28 cellular contexts compared by ENCODE assay signal in genomic region chr22:22075382-22076163, GRCh38.
A peak's percentile ranks its signal among the peaks of the same experiment; 100 is the strongest.
DNase-seq lines count a peak whose midpoint lies in the region; ATAC-seq and TF ChIP-seq lines count a peak whose summit lies in the region.
"Had no signal": no experiment of that assay in that cellular context is flagged by ENCODE, and none has a peak within 500 bp of the region (broad histone marks: within the 10 kb centered on the region; RNA-seq: fewer than 3 reads in every experiment).

No MANE protein-coding gene starts in this region.

- intact Hi-C loops in upper lobe of right lung (cut with DNase I), result no loop called here

- H2AK5ac ChIP-seq in neuronal stem cell (ENCODE audit: low read depth, low read length), result no peak overlapping the region

- no peaks in the 10 kb centered on the region for H3K36me3 ChIP-seq in neuronal stem cell (replicated peaks in 1 of 2; ENCODE audit: control insufficient read depth in 2 of 2, insufficient read depth in 2 of 2, low read length in 2 of 2)
- H3K36me3 ChIP-seq in upper lobe of right lung, result no peaks in the 10 kb centered on the region
- H3K36me3 ChIP-seq in HAP-1 (replicated peaks), result no peaks in the 10 kb centered on the region
- H3K36me3 ChIP-seq: left ventricle myocardium inferior, ovary, spleen, tibial nerve had no signal

- peaks cover 0 to 27% (median 24%) of the 10 kb centered on the region in 3 experiments for H3K27me3 ChIP-seq in neuronal stem cell (ENCODE audit: control insufficient read depth in 3 of 3, insufficient read depth in 3 of 3, low read depth in 1 of 3, low read length in 3 of 3)
- H3K27me3 ChIP-seq in upper lobe of right lung, result peaks cover 10% of the 10 kb centered on the region
- H3K27me3 ChIP-seq in HAP-1 (ENCODE audit: low read depth), result peaks cover 14% of the 10 kb centered on the region
- H3K27me3 ChIP-seq: ovary, tibial nerve had no signal

- H2AFZ ChIP-seq in neuronal stem cell (ENCODE audit: low read length), result no peak overlapping the region

- H4K91ac ChIP-seq in neuronal stem cell (ENCODE audit: low read depth, low read length, poor library complexity), result no peak overlapping the region

- no peaks in the 10 kb centered on the region for H3K9me3 Mint-ChIP-seq in chondrocyte (ENCODE audit: low read depth)
- H3K9me3 Mint-ChIP-seq: mesothelial cell of epicardium; naive thymus-derived CD8-positive, alpha-beta T cell; T-cell had no signal

- DNase-seq in NOMO-1 treated with DMSO at 0.1 percent for 48 hours (lab: John Stamatoyannopoulos, UW; ENCODE audit: unreplicated experiment), result peak; percentile 3
- DNase-seq in NOMO-1 (lab: John Stamatoyannopoulos, UW; ENCODE audit: unreplicated experiment in 2 of 2), result no peak
- DNase-seq in chondrocyte (ENCODE audit: low spot score), result no peak
- DNase-seq in neuronal stem cell (ENCODE audit: low spot score), result no peak
- DNase-seq in upper lobe of right lung, result no peak
- no peak for DNase-seq in NCI-H748 treated with DMSO at 0.1 percent for 48 hours (lab: John Stamatoyannopoulos, UW)
- DNase-seq in HAP-1 (ENCODE audit: low spot score in 2 of 2), result no peak
- DNase-seq in hippocampal formation (lab: John Stamatoyannopoulos, UW), result no peak
- DNase-seq: activated CD4-positive, alpha-beta T cell treated with anti-CD3 and anti-CD28 coated beads, Interleukin-2, amount 50 U/mL, for 1 hour; activated CD4-positive, CD25-positive, alpha-beta regulatory T cell; activated T-cell treated with anti-CD3 and anti-CD28 coated beads, Interleukin-2, amount 50 U/mL, for 48 hours; C1 segment of cervical spinal cord; central memory CD4-positive, alpha-beta T cell; COR-L47; glutamatergic neuron; islet precursor cell; left ventricle myocardium inferior; naive thymus-derived CD8-positive, alpha-beta T cell; NCI-H1092 treated with DMSO at 0.1 percent for 48 hours; NCI-H187; NCI-H446 treated with DMSO at 0.1 percent for 48 hours; ovary; stimulated activated CD4-positive, alpha-beta T cell treated with anti-CD3 and anti-CD28 coated beads, Interleukin-2, amount 100 ng/mL, for 24 hours; T-cell had no signal

- H2BK12ac ChIP-seq in neuronal stem cell (ENCODE audit: low read length), result no peak overlapping the region

- H3K9me3 ChIP-seq in neuronal stem cell (replicated peaks in 1 of 2; ENCODE audit: control insufficient read depth in 2 of 2, insufficient read depth in 1 of 2, low read depth in 1 of 2, low read length in 2 of 2), result peaks cover 0 to 2% of the 10 kb centered on the region in 2 donors
- H3K9me3 ChIP-seq in upper lobe of right lung, result no peaks in the 10 kb centered on the region
- no peaks in the 10 kb centered on the region for H3K9me3 ChIP-seq in HAP-1
- H3K9me3 ChIP-seq: left ventricle myocardium inferior, ovary, spleen, tibial nerve had no signal

- H3K4me1 Mint-ChIP-seq in chondrocyte (ENCODE audit: low read depth), result peaks cover 44% of the 10 kb centered on the region
- H3K4me1 Mint-ChIP-seq: T-cell had no signal

- H2BK5ac ChIP-seq in neuronal stem cell (ENCODE audit: low read length), result no peak overlapping the region

- H3K4me3 Mint-ChIP-seq in chondrocyte (ENCODE audit: unreplicated experiment), result no peak overlapping the region
- H3K4me3 Mint-ChIP-seq: mesothelial cell of epicardium; naive thymus-derived CD8-positive, alpha-beta T cell; T-cell had no signal

- TF ChIP-seq CTCF in chondrocyte (IDR thresholded peaks at IDR 0.05) (no peak), upper lobe of right lung (IDR thresholded peaks at IDR 0.05) (no peak)

- peak overlapping the region; percentile 19 for H3K18ac ChIP-seq in neuronal stem cell (ENCODE audit: low read length)

- no peak overlapping the region for H3K23ac ChIP-seq in neuronal stem cell (ENCODE audit: low read depth, low read length, poor library complexity)

- H3K4me2 ChIP-seq in neuronal stem cell (ENCODE audit: insufficient read depth, low read length, poor library complexity, severe bottlenecking), result no peak overlapping the region

- peak; percentile 16 for ATAC-seq in upper lobe of right lung
- ATAC-seq: naive thymus-derived CD8-positive, alpha-beta T cell; T-cell had no signal

- no peaks in the 10 kb centered on the region for H3K79me1 ChIP-seq in neuronal stem cell (ENCODE audit: low read depth, low read length)

- WGBS in neuronal stem cell (ENCODE audit: extremely low coverage in 2 of 2, insufficient read length in 2 of 2, insufficient replicate concordance in 1 of 2), 2 donors, result no CpG with 5 or more reads among the region's 12 CpGs

- no peak overlapping the region for H2BK15ac ChIP-seq in neuronal stem cell (ENCODE audit: low read length)

- in situ Hi-C loops in HAP-1 (cut with MboI; ENCODE audit: low sequenced_read_pairs), result no loop called here

- peaks cover 18% of the 10 kb centered on the region for H3K27me3 Mint-ChIP-seq in chondrocyte (ENCODE audit: low read depth)

- no peak overlapping the region for H3K4ac ChIP-seq in neuronal stem cell (ENCODE audit: low read length)

- H3K14ac ChIP-seq in neuronal stem cell (ENCODE audit: low read length), result no peak overlapping the region

- H2BK120ac ChIP-seq in neuronal stem cell (ENCODE audit: low read depth, low read length), result no peak overlapping the region

- H3K36me3 Mint-ChIP-seq in chondrocyte (ENCODE audit: low read depth), result no peaks in the 10 kb centered on the region
- H3K36me3 Mint-ChIP-seq: mesothelial cell of epicardium; naive thymus-derived CD8-positive, alpha-beta T cell; T-cell had no signal

- H3K27ac ChIP-seq in neuronal stem cell (replicated peaks; ENCODE audit: low read length) (no peak overlapping the region), upper lobe of right lung (no peak overlapping the region)
- H3K27ac ChIP-seq: 22Rv1, left ventricle myocardium inferior, ovary, spleen, tibial nerve had no signal

- H3K27ac Mint-ChIP-seq in chondrocyte (ENCODE audit: unreplicated experiment), result peak overlapping the region; percentile 60
- H3K27ac Mint-ChIP-seq: mesothelial cell of epicardium, T-cell had no signal

- no peak overlapping the region for H3K9ac ChIP-seq in neuronal stem cell (ENCODE audit: low read depth, low read length, poor library complexity)

- H4K8ac ChIP-seq in neuronal stem cell (ENCODE audit: low read depth, low read length), result no peak overlapping the region

- H3K4me1 ChIP-seq in neuronal stem cell (ENCODE audit: control insufficient read depth in 2 of 2, insufficient read depth in 1 of 2, low read depth in 1 of 2, low read length in 2 of 2) (peaks cover 0 to 12% of the 10 kb centered on the region in 2 donors), upper lobe of right lung (no peaks in the 10 kb centered on the region), HAP-1 (no peaks in the 10 kb centered on the region)
- H3K4me1 ChIP-seq: left ventricle myocardium inferior, spleen had no signal

- H3K4me3 ChIP-seq in neuronal stem cell (ENCODE audit: low read length in 2 of 2) (no peak overlapping the region), upper lobe of right lung (no peak overlapping the region), HAP-1 (no peak overlapping the region)
- H3K4me3 ChIP-seq: left ventricle myocardium inferior, ovary, spleen, tibial nerve had no signal
